ENCODE assay signal across 23 cellular contexts in the genomic region with DNA sequence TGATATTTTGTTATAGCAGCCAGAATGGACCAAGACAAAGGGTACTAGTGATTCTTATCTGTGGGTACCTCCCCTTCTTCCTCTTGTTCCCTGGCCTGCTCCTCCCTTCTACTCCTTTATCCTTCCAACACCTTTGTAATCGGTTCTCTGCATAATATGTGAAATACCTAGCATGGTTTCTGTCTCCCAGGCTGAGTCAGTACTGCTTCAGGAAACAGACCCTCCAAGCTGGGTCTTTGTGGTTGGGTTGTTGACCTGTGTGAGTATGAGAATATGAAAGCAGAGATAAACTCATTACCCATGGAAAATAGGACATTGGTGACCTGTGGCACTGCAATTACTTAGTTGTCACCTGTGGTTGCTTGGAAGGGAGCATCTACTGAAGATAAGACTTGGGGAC.
DNase-seq lines count a peak whose midpoint lies in the region; ATAC-seq and TF ChIP-seq lines count a peak whose summit lies in the region.
"Had no signal": no experiment of that assay in that cellular context is flagged by ENCODE, and none has a peak within 500 bp of the region (broad histone marks: within the 10 kb centered on the region; RNA-seq: fewer than 3 reads in every experiment).

No MANE protein-coding gene starts in this region.

- no peaks in the 10 kb centered on the region for H3K36me3 ChIP-seq in CD4-positive, CD25-positive, alpha-beta regulatory T cell (ENCODE audit: control insufficient read depth, insufficient read depth, low read length)
- no peaks in the 10 kb centered on the region for H3K36me3 ChIP-seq in RWPE2 (ENCODE audit: low read depth)
- no peaks in the 10 kb centered on the region for H3K36me3 ChIP-seq in mesendoderm (ENCODE audit: control insufficient read depth, insufficient read depth, low read length)
- no peaks in the 10 kb centered on the region for H3K36me3 ChIP-seq in breast epithelium
- H3K36me3 ChIP-seq: ascending aorta, heart right ventricle, uterus had no signal

- no peaks in the 10 kb centered on the region for H3K27me3 ChIP-seq in CD4-positive, CD25-positive, alpha-beta regulatory T cell (ENCODE audit: control insufficient read depth, insufficient read depth, low read length)
- no peaks in the 10 kb centered on the region for H3K27me3 ChIP-seq in RWPE2 (ENCODE audit: insufficient read depth, poor library complexity, severe bottlenecking)
- H3K27me3 ChIP-seq in mesendoderm (ENCODE audit: insufficient read depth, low read length, poor library complexity): no peaks in the 10 kb centered on the region
- H3K27me3 ChIP-seq in breast epithelium: no peaks in the 10 kb centered on the region
- H3K27me3 ChIP-seq: ascending aorta, heart right ventricle, uterus had no signal

- WGBS in mesendoderm (ENCODE audit: extremely low coverage, insufficient coverage, low lambda C conversion rate): no CpG with 5 or more reads among the region's 1 CpG

- no peak for DNase-seq in CD4-positive, CD25-positive, alpha-beta regulatory T cell
- peak; percentile 16 for DNase-seq in RWPE2 (ENCODE audit: low spot score)
- DNase-seq in mesendoderm: peak; percentile 88
- DNase-seq in breast epithelium (ENCODE audit: low spot score in 2 of 2): no peak
- no peak for DNase-seq in SW480 (ENCODE audit: low spot score)
- DNase-seq in activated CD4-positive, alpha-beta T cell treated with anti-CD3 and anti-CD28 coated beads for 48 hours: no peak
- DNase-seq in omental fat pad (ENCODE audit: low spot score): no peak
- DNase-seq: activated CD4-positive, alpha-beta T cell treated with anti-CD3 and anti-CD28 coated beads, Interleukin-2, amount 50 U/mL, for 4 hours; activated CD8-positive, alpha-beta memory T cell treated with anti-CD3 and anti-CD28 coated beads, Interleukin-2, amount 50 U/mL, for 48 hours; heart right ventricle; IMR-90; left cardiac atrium; NCI-H1105 treated with DMSO at 0.1 percent for 48 hours; NCI-H1930; NCI-H526; SK-N-SH; stimulated activated CD4-positive, alpha-beta T cell treated with anti-CD3 and anti-CD28 coated beads, Interleukin-15, amount 100 ng/mL, for 24 hours; uterus had no signal

- peaks cover 20% of the 10 kb centered on the region for H3K4me1 ChIP-seq in CD4-positive, CD25-positive, alpha-beta regulatory T cell (ENCODE audit: control insufficient read depth, insufficient read depth, low read length, poor library complexity, severe bottlenecking)
- H3K4me1 ChIP-seq in RWPE2 (ENCODE audit: insufficient read depth, poor library complexity, severe bottlenecking) (peaks cover 5% of the 10 kb centered on the region), mesendoderm (ENCODE audit: control insufficient read depth, low read depth, low read length) (peaks cover 3% of the 10 kb centered on the region), breast epithelium (no peaks in the 10 kb centered on the region)
- H3K4me1 ChIP-seq: uterus had no signal

- H3K79me2 ChIP-seq in mesendoderm (ENCODE audit: control insufficient read depth, insufficient read depth, low read length): no peaks in the 10 kb centered on the region

- intact Hi-C loops in breast epithelium (cut with DNase I; ENCODE audit: low total_unique reads): no loop called here

- no peak overlapping the region for H3K4me2 ChIP-seq in mesendoderm (ENCODE audit: low read length)
- H3K4me2 ChIP-seq: SK-N-SH had no signal

- no peak overlapping the region for H4K5ac ChIP-seq in mesendoderm (ENCODE audit: low read length)

- no peaks in the 10 kb centered on the region for H3K36me3 Mint-ChIP-seq in CD4-positive, CD25-positive, alpha-beta regulatory T cell
- H3K36me3 Mint-ChIP-seq: activated naive CD8-positive, alpha-beta T cell had no signal

- no peaks in the 10 kb centered on the region for H3K9me3 Mint-ChIP-seq in CD4-positive, CD25-positive, alpha-beta regulatory T cell

- H2AK5ac ChIP-seq in mesendoderm (ENCODE audit: low read length): no peak overlapping the region

- H3K27ac ChIP-seq in CD4-positive, CD25-positive, alpha-beta regulatory T cell (ENCODE audit: insufficient read depth, low read length, poor library complexity, severe bottlenecking): no peak overlapping the region
- H3K27ac ChIP-seq in RWPE2 (ENCODE audit: poor library complexity, severe bottlenecking) (no peak overlapping the region), mesendoderm (ENCODE audit: low read depth, low read length) (no peak overlapping the region), breast epithelium (no peak overlapping the region)
- H3K27ac ChIP-seq: ascending aorta, coronary artery, heart right ventricle, uterus had no signal

- TF ChIP-seq POLR2A in breast epithelium (IDR thresholded peaks at IDR 0.05): no peak

- H3K27me3 Mint-ChIP-seq in CD4-positive, CD25-positive, alpha-beta regulatory T cell: peaks cover 13% of the 10 kb centered on the region
- H3K27me3 Mint-ChIP-seq: activated naive CD8-positive, alpha-beta T cell had no signal

- H3K4me3 ChIP-seq in CD4-positive, CD25-positive, alpha-beta regulatory T cell (ENCODE audit: low read depth, low read length): no peak overlapping the region
- H3K4me3 ChIP-seq in RWPE2 (ENCODE audit: severe bottlenecking): no peak overlapping the region
- H3K4me3 ChIP-seq in mesendoderm (ENCODE audit: low read length): no peak overlapping the region
- no peak overlapping the region for H3K4me3 ChIP-seq in breast epithelium
- H3K4me3 ChIP-seq: ascending aorta, coronary artery, heart right ventricle, uterus had no signal

- H2BK120ac ChIP-seq in mesendoderm (ENCODE audit: low read depth, low read length): no peak overlapping the region

- H2BK5ac ChIP-seq in mesendoderm (ENCODE audit: low read length): no peak overlapping the region

- H3K23ac ChIP-seq in mesendoderm (ENCODE audit: low read length): no peak overlapping the region

- peaks cover 7 to 65% (median 32%) of the 10 kb centered on the region in 4 donors for H3K4me1 Mint-ChIP-seq in CD4-positive, CD25-positive, alpha-beta regulatory T cell

- no peak overlapping the region for H3K18ac ChIP-seq in mesendoderm (ENCODE audit: low read length)

- H2BK15ac ChIP-seq in mesendoderm (replicated peaks; ENCODE audit: low read depth): no peak overlapping the region

- no peak overlapping the region for H4K8ac ChIP-seq in mesendoderm (ENCODE audit: low read depth, low read length)

- H3K9me3 ChIP-seq in CD4-positive, CD25-positive, alpha-beta regulatory T cell (ENCODE audit: control insufficient read depth in 2 of 2, low read length in 2 of 2): no peaks in the 10 kb centered on the region
- H3K9me3 ChIP-seq in RWPE2 (ENCODE audit: severe bottlenecking): no peaks in the 10 kb centered on the region
- H3K9me3 ChIP-seq in breast epithelium: no peaks in the 10 kb centered on the region
- H3K9me3 ChIP-seq: ascending aorta, heart right ventricle, SK-N-SH, uterus had no signal

- H3K9ac ChIP-seq in mesendoderm (ENCODE audit: low read length): no peak overlapping the region
- H3K9ac ChIP-seq: SK-N-SH had no signal

- H3K27ac Mint-ChIP-seq in CD4-positive, CD25-positive, alpha-beta regulatory T cell: peak overlapping the region; percentile 32 to 80 (median 60)
- H3K27ac Mint-ChIP-seq: activated naive CD8-positive, alpha-beta T cell; stimulated activated naive CD8-positive, alpha-beta T cell treated with anti-CD3 and anti-CD28 coated beads, Interleukin-15, Interleukin-2, amounts not matched to agents 100 ng/mL and 50 ng/mL, for 24 hours had no signal

- H3K56ac ChIP-seq in mesendoderm (ENCODE audit: low read length): no peak overlapping the region

- TF ChIP-seq CTCF in RWPE2 (IDR thresholded peaks at IDR 0.05; ENCODE audit: poor library complexity, severe bottlenecking) (no peak), breast epithelium (IDR thresholded peaks at IDR 0.05) (no peak), omental fat pad (IDR thresholded peaks at IDR 0.05) (no peak)

- no peak overlapping the region for H3K4ac ChIP-seq in mesendoderm (ENCODE audit: low read depth, low read length)

- H3K79me1 ChIP-seq in mesendoderm (ENCODE audit: low read length): no peaks in the 10 kb centered on the region

- H3K4me3 Mint-ChIP-seq in CD4-positive, CD25-positive, alpha-beta regulatory T cell: peak overlapping the region in 2 of 4 donors; percentile 5 to 47
- H3K4me3 Mint-ChIP-seq: activated naive CD8-positive, alpha-beta T cell; stimulated activated naive CD8-positive, alpha-beta T cell treated with anti-CD3 and anti-CD28 coated beads, Interleukin-15, Interleukin-2, amounts not matched to agents 100 ng/mL and 50 ng/mL, for 24 hours had no signal

- no peak for ATAC-seq in CD4-positive, CD25-positive, alpha-beta regulatory T cell (ENCODE audit: low read depth in 2 of 2)
- ATAC-seq in GM18868 (IDR thresholded peaks at IDR 0.05; ENCODE audit: unreplicated experiment) (peak; percentile 41), RWPE2 (ENCODE audit: low read depth) (no peak), omental fat pad (ENCODE audit: low FRiP score) (no peak)

Comparison
In these comparisons a context has a peak if more than half of its experiments do, and no peak if none do; other contexts are left out.
1. DNase-seq: peak in RWPE2 (single experiment) and mesendoderm (single experiment); none in CD4-positive, CD25-positive, alpha-beta regulatory T cell (0 of 3), breast epithelium (0 of 2), SW480 (single experiment), activated CD4-positive, alpha-beta T cell treated with anti-CD3 and anti-CD28 coated beads for 48 hours (single experiment) and omental fat pad (single experiment).